8 cellular contexts compared by ENCODE assay signal in genomic region chr12:52980773-52981423, GRCh38. TPM values are rescaled to one million over a fixed set of nuclear protein-coding genes. Genes with fewer than 3 reads are reported as not detected.
DNase-seq lines count a peak whose midpoint lies in the region; ATAC-seq and TF ChIP-seq lines count a peak whose summit lies in the region.

No MANE protein-coding gene starts in this region.

- peak; percentile 72 for ATAC-seq in HG03354 (IDR thresholded peaks at IDR 0.05; ENCODE audit: poor library complexity, severe bottlenecking, unreplicated experiment)
- no peak for ATAC-seq in GM18502 (IDR thresholded peaks at IDR 0.05; ENCODE audit: poor library complexity, unreplicated experiment)

- TF ChIP-seq CTCF in GM12875 (IDR thresholded peaks at IDR 0.05; ENCODE audit: borderline replicate concordance, insufficient read depth, low read depth, low read length): peak; percentile 93
- peak; percentile 98 for TF ChIP-seq CTCF in kidney epithelial cell (IDR thresholded peaks at IDR 0.05; ENCODE audit: insufficient read depth, low read length, poor library complexity, severe bottlenecking)

- H3K27me3 ChIP-seq in kidney epithelial cell (ENCODE audit: control insufficient read depth, insufficient read depth, low read length): no peaks in the 10 kb centered on the region

- DNase-seq in NCI-H460 (ENCODE audit: extremely low read depth, low read depth): peak; percentile 96
- peak; percentile 73 for DNase-seq in activated CD4-positive, CD25-positive, alpha-beta regulatory T cell treated with anti-CD3 and anti-CD28 coated beads, Interleukin-2, amount 50 U/mL, for 16 hours (ENCODE audit: low read depth, low spot score)
- peak; percentile 75 for DNase-seq in central memory CD4-positive, alpha-beta T cell
- DNase-seq in kidney epithelial cell (ENCODE audit: low read depth): peak; percentile 55
- peak; percentile 81 for DNase-seq in stimulated activated CD4-positive, alpha-beta T cell treated with anti-CD3 and anti-CD28 coated beads, Interleukin-1b, Interleukin-23, amount 100 ng/mL, for 48 hours

- H3K4me3 ChIP-seq in GM12875 (ENCODE audit: low read depth, low read length) (no peak overlapping the region), kidney epithelial cell (ENCODE audit: low read depth, low read length) (no peak overlapping the region)

- no peaks in the 10 kb centered on the region for H3K36me3 ChIP-seq in kidney epithelial cell (ENCODE audit: control insufficient read depth, insufficient read depth, low read length)

RNA-seq across cellular contexts. Expression of gene EIF4B, which starts 25.4 kb away (rescaled TPM):
- total RNA-seq in NCI-H460 (2014; rRNA removed; shearing (Covaris generic)): 827 and 879 TPM in 2 replicates
- 343 and 434 TPM in 2 replicates for polyA plus RNA-seq in NCI-H460 (2014; cell fraction: nucleus; rRNA removed)
- 484 and 526 TPM in 2 replicates for total RNA-seq in kidney epithelial cell

RNA-seq across cellular contexts. Expression of gene KRT18, which starts 32.0 kb away (rescaled TPM):
- total RNA-seq in NCI-H460 (2014; rRNA removed; shearing (Covaris generic)): 692 and 718 TPM in 2 replicates
- polyA plus RNA-seq in NCI-H460 (2014; cell fraction: nucleus; rRNA removed): 630 TPM in 2 replicates
- 1,751 and 1,904 TPM in 2 replicates for total RNA-seq in kidney epithelial cell
